10 cellular contexts compared by ENCODE assay signal in genomic region chr17:29131814-29132682, GRCh38. TPM values are rescaled to one million over a fixed set of nuclear protein-coding genes. Genes with fewer than 3 reads are reported as not detected.
DNase-seq lines count a peak whose midpoint lies in the region; ATAC-seq and TF ChIP-seq lines count a peak whose summit lies in the region.
"Had no signal": no experiment of that assay in that cellular context is flagged by ENCODE, and none has a peak within 500 bp of the region (broad histone marks: within the 10 kb centered on the region; RNA-seq: fewer than 3 reads in every experiment).

No MANE protein-coding gene starts in this region.

- intact Hi-C loops in activated CD4-positive, alpha-beta T cell treated with anti-CD3 and anti-CD28 coated beads, Interleukin-2, amount 10 ng/mL, durations not matched to agents 24 days and 14 days (cut with micrococcal nuclease): no loop called here
- intact Hi-C loops in activated B cell treated with CpG ODN at 0.5 μM for 24 hours (cut with micrococcal nuclease): no loop called here

- no peak for TF ChIP-seq CTCF in activated B cell treated with CpG ODN at 0.5 μM for 24 hours (IDR thresholded peaks at IDR 0.05)

- peaks cover 16% of the 10 kb centered on the region for H3K36me3 Mint-ChIP-seq in activated CD4-positive, alpha-beta T cell treated with anti-CD3 and anti-CD28 coated beads, Interleukin-2, amount 10 ng/mL, durations not matched to agents 24 days and 14 days (ENCODE audit: low read depth)
- H3K36me3 Mint-ChIP-seq in activated B cell treated with CpG ODN at 0.5 μM for 24 hours (ENCODE audit: low read depth): peaks cover 47% of the 10 kb centered on the region

- ATAC-seq in activated B cell treated with CpG ODN at 0.5 μM for 24 hours (ENCODE audit: low read depth) (no peak), HG03378 (IDR thresholded peaks at IDR 0.05; ENCODE audit: unreplicated experiment) (no peak), GM21723 (IDR thresholded peaks at IDR 0.05; ENCODE audit: unreplicated experiment) (no peak)

- DNase-seq in activated CD4-positive, alpha-beta T cell treated with anti-CD3 and anti-CD28 coated beads, Interleukin-2, amount 10 ng/mL, durations not matched to agents 24 days and 14 days: no peak
- no peak for DNase-seq in activated CD4-positive, alpha-beta T cell treated with anti-CD3 and anti-CD28 coated beads for 1 hour
- DNase-seq in activated B cell treated with CpG ODN at 0.5 μM for 24 hours (no peak), hepatic stellate cell (ENCODE audit: low spot score) (peak; percentile 71), substantia nigra (lab: John Stamatoyannopoulos, UW) (no peak), pons (ENCODE audit: low spot score) (no peak)
- DNase-seq: NCI-H1436 treated with DMSO at 0.1 percent for 48 hours; stimulated activated CD4-positive, alpha-beta T cell treated with anti-CD3 and anti-CD28 coated beads, Interleukin-4, amount 100 ng/mL, for 4 hours had no signal

- POLR2A ChIA-PET in activated B cell treated with CpG ODN at 0.5 μM for 24 hours (lab: Charles Lee): interaction anchor here (0.6 to 1.2 kb wide), 2 partner anchors 9 to 252 kb away, joined by 5 to 7 read pairs; no protein-coding TSS in a partner anchor

- peak overlapping the region; percentile 63 for H3K27ac ChIP-seq in substantia nigra (ENCODE audit: low read depth, low read length, poor library complexity, severe bottlenecking)

- H3K4me3 Mint-ChIP-seq in activated CD4-positive, alpha-beta T cell treated with anti-CD3 and anti-CD28 coated beads, Interleukin-2, amount 10 ng/mL, durations not matched to agents 24 days and 14 days: peak overlapping the region; percentile 3
- H3K4me3 Mint-ChIP-seq in activated B cell treated with CpG ODN at 0.5 μM for 24 hours: no peak overlapping the region

- CTCF ChIA-PET in activated B cell treated with CpG ODN at 0.5 μM for 24 hours (lab: Charles Lee): interaction anchor here (0.7 to 2.0 kb wide), 5 partner anchors 15 to 166 kb away, joined by 3 to 10 read pairs (median 5); no protein-coding TSS in a partner anchor

- peaks cover 39% of the 10 kb centered on the region for H3K4me1 Mint-ChIP-seq in activated CD4-positive, alpha-beta T cell treated with anti-CD3 and anti-CD28 coated beads, Interleukin-2, amount 10 ng/mL, durations not matched to agents 24 days and 14 days
- H3K4me1 Mint-ChIP-seq in activated B cell treated with CpG ODN at 0.5 μM for 24 hours: peaks cover 22% of the 10 kb centered on the region

- H3K27me3 Mint-ChIP-seq in activated CD4-positive, alpha-beta T cell treated with anti-CD3 and anti-CD28 coated beads, Interleukin-2, amount 10 ng/mL, durations not matched to agents 24 days and 14 days: no peaks in the 10 kb centered on the region
- no peaks in the 10 kb centered on the region for H3K27me3 Mint-ChIP-seq in activated B cell treated with CpG ODN at 0.5 μM for 24 hours

- no peaks in the 10 kb centered on the region for H3K9me3 Mint-ChIP-seq in activated CD4-positive, alpha-beta T cell treated with anti-CD3 and anti-CD28 coated beads, Interleukin-2, amount 10 ng/mL, durations not matched to agents 24 days and 14 days
- H3K9me3 Mint-ChIP-seq in activated B cell treated with CpG ODN at 0.5 μM for 24 hours: no peaks in the 10 kb centered on the region

- peak overlapping the region; percentile 75 for H3K27ac Mint-ChIP-seq in activated CD4-positive, alpha-beta T cell treated with anti-CD3 and anti-CD28 coated beads, Interleukin-2, amount 10 ng/mL, durations not matched to agents 24 days and 14 days
- H3K27ac Mint-ChIP-seq in activated B cell treated with CpG ODN at 0.5 μM for 24 hours: peak overlapping the region; percentile 18

RNA-seq across cellular contexts. Expression of gene MYO18A, which starts 48.1 kb away (rescaled TPM):
- total RNA-seq in activated CD4-positive, alpha-beta T cell treated with anti-CD3 and anti-CD28 coated beads, Interleukin-2, amount 10 ng/mL, durations not matched to agents 24 days and 14 days: 36.6 and 37.9 TPM in 2 replicates
- 67.8 and 79.8 TPM in 2 replicates for total RNA-seq in activated B cell treated with CpG ODN at 0.5 μM for 24 hours
